In the genomic region with DNA sequence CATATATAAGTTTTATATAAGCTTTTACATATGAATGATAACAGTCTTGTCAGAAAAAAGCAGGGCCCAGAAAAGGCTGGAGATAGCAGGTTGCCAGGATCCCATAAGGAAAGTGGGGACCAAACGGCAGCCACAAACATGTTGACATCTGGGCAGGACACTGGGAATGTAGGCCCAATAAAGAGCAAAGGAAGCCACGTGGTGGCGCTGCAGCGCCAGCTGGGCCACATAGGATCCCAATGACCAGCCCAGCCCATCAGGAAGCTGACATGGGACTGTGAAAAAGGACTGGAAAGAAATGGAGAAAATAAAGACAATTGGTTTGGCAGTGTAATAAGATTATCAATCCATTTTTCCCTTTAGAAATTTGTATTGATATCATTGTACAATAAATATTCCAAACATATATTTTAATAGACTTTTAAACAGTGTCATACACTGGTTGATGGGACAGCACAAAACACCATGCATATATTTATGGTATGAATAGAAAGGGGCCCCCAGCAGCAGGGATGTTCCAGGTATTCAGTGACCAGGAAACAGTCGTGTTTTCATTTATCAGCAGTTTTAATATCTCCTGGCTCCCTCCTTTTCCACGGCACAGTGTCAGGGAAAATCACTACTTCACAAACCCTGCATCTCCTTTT, we compare ENCODE assay signal across 8 cellular contexts.
DNase-seq lines count a peak whose midpoint lies in the region; ATAC-seq and TF ChIP-seq lines count a peak whose summit lies in the region.

No MANE protein-coding gene starts in this region.

- H3K36me3 Mint-ChIP-seq in Caco-2 (ENCODE audit: insufficient read depth, unreplicated experiment), result no peaks in the 10 kb centered on the region
- H3K36me3 Mint-ChIP-seq in activated CD4-positive, alpha-beta T cell treated with anti-CD3 and anti-CD28 coated beads, Interleukin-2, amount 10 ng/mL, durations not matched to agents 7 days and 5 days (ENCODE audit: low read depth), result no peaks in the 10 kb centered on the region

- no peak overlapping the region for H2AFZ ChIP-seq in SK-N-SH (ENCODE audit: low read depth)

- peak overlapping the region in 1 of 2 experiments; percentile 67; a peak in 1 of 4 replicates for H3K27ac ChIP-seq in SK-N-SH (ENCODE audit: low read depth in 2 of 2, low read length in 1 of 2)

- CTCF ChIA-PET in Caco-2 (lab: Charles Lee), result interaction anchor here (0.6 to 0.9 kb wide), 8 partner anchors 31 to 324 kb away, joined by 3 to 20 read pairs (median 4); no protein-coding TSS in a partner anchor
- CTCF ChIA-PET in SK-N-SH (lab: Yijun Ruan, JAX), result interaction anchor here (0.6 to 6.6 kb wide), 45 partner anchors 10 to 1726 kb away, joined by 3 to 124 read pairs (median 4); no protein-coding TSS in a partner anchor
- CTCF ChIA-PET in activated CD4-positive, alpha-beta T cell treated with anti-CD3 and anti-CD28 coated beads, Interleukin-2, amount 10 ng/mL, durations not matched to agents 7 days and 5 days (lab: Charles Lee), result no interaction called here

- H3K4me2 ChIP-seq in SK-N-SH, result no peak overlapping the region

- no peak overlapping the region for H3K9ac ChIP-seq in SK-N-SH

- H3F3A ChIP-seq in SK-N-SH (replicated peaks; ENCODE audit: insufficient read depth), result no peaks in the 10 kb centered on the region

- H3K4me1 ChIP-seq in Caco-2 (no peaks in the 10 kb centered on the region), SK-N-SH (ENCODE audit: control insufficient read depth in 1 of 2, insufficient read depth in 2 of 2, low read depth in 1 of 2, low read length in 1 of 2) (peaks cover 0 to 20% of the 10 kb centered on the region in 2 experiments; a peak in 1 of 4 replicates)

- H3K36me3 ChIP-seq in Caco-2 (ENCODE audit: control insufficient read depth, insufficient read depth, low read length) (no peaks in the 10 kb centered on the region), SK-N-SH (replicated peaks in 1 of 2; ENCODE audit: control insufficient read depth in 1 of 2, insufficient read depth in 2 of 2, low read length in 1 of 2) (no peaks in the 10 kb centered on the region)

- DNase-seq in Caco-2 (peak; percentile 69 to 76), NB4 (ENCODE audit: low read depth) (peak; percentile 55), SK-N-SH (peak; percentile 69), fibroblast of the aortic adventitia (ENCODE audit: low read depth) (peak; percentile 77), omental fat pad (ENCODE audit: low spot score) (peak; percentile 31), activated gamma-delta T cell (lab: John Stamatoyannopoulos, UW) (no peak)
- DNase-seq in activated CD4-positive, alpha-beta T cell treated with anti-CD3 and anti-CD28 coated beads, Interleukin-2, amount 10 ng/mL, durations not matched to agents 7 days and 5 days, result no peak

- POLR2A ChIA-PET in Caco-2 (lab: Charles Lee) (no interaction called here), SK-N-SH (lab: Yijun Ruan, JAX) (no interaction called here)
- POLR2A ChIA-PET in activated CD4-positive, alpha-beta T cell treated with anti-CD3 and anti-CD28 coated beads, Interleukin-2, amount 10 ng/mL, durations not matched to agents 7 days and 5 days (lab: Charles Lee), result no interaction called here

- no TSS peak for BruUV-seq in Caco-2 (replicated peaks; lab: Mats Ljungman, UMichigan)

- ATAC-seq in GM21360 (IDR thresholded peaks at IDR 0.05; ENCODE audit: unreplicated experiment), result peak; percentile 71
- no peak for ATAC-seq in omental fat pad (ENCODE audit: low FRiP score)

- peaks cover 4% of the 10 kb centered on the region for H3K27me3 Mint-ChIP-seq in Caco-2 (ENCODE audit: insufficient read depth, unreplicated experiment)
- peaks cover 3% of the 10 kb centered on the region for H3K27me3 Mint-ChIP-seq in activated CD4-positive, alpha-beta T cell treated with anti-CD3 and anti-CD28 coated beads, Interleukin-2, amount 10 ng/mL, durations not matched to agents 7 days and 5 days

- peaks cover 11% of the 10 kb centered on the region for H3K4me1 Mint-ChIP-seq in Caco-2 (ENCODE audit: low read depth, unreplicated experiment)
- H3K4me1 Mint-ChIP-seq in activated CD4-positive, alpha-beta T cell treated with anti-CD3 and anti-CD28 coated beads, Interleukin-2, amount 10 ng/mL, durations not matched to agents 7 days and 5 days, result no peaks in the 10 kb centered on the region

- H3K9me2 ChIP-seq in SK-N-SH, result no peaks in the 10 kb centered on the region

- no peaks in the 10 kb centered on the region for H4K20me1 ChIP-seq in SK-N-SH (ENCODE audit: insufficient read depth)

- H3K9me3 ChIP-seq in Caco-2 (no peaks in the 10 kb centered on the region), SK-N-SH (no peaks in the 10 kb centered on the region)

- TF ChIP-seq CTCF in Caco-2 (IDR thresholded peaks at IDR 0.05; ENCODE audit: insufficient read depth in 1 of 2, low read depth in 1 of 2, low read length in 1 of 2, severe bottlenecking in 1 of 2, unreplicated experiment in 1 of 2) (peak; percentile 72 to 90), NB4 (IDR thresholded peaks at IDR 0.05; ENCODE audit: low read depth, low read length) (peak; percentile 71), SK-N-SH (IDR thresholded peaks at IDR 0.05) (peak; percentile 85), fibroblast of the aortic adventitia (IDR thresholded peaks at IDR 0.05; ENCODE audit: insufficient read depth, low read length) (peak; percentile 89), omental fat pad (IDR thresholded peaks at IDR 0.05) (no peak)

- intact Hi-C loops in Caco-2 (cut with micrococcal nuclease; ENCODE audit: unreplicated experiment), result loop anchor here (1.0 kb wide), 2 partner anchors 29 to 320 kb away; no protein-coding TSS in a partner anchor

- no peak for TF ChIP-seq POLR2A in NB4 (IDR thresholded peaks at IDR 0.05; ENCODE audit: extremely low read depth, insufficient read length)

- no peaks in the 10 kb centered on the region for H3K79me2 ChIP-seq in SK-N-SH (ENCODE audit: insufficient read depth)

- no peak for TF ChIP-seq EP300 in SK-N-SH (IDR thresholded peaks at IDR 0.05; ENCODE audit: borderline replicate concordance in 1 of 2, low read depth in 1 of 2, low read length in 1 of 2)

- H3K27me3 ChIP-seq in Caco-2 (replicated peaks; ENCODE audit: control insufficient read depth, insufficient read depth, low read length), result no peaks in the 10 kb centered on the region
- H3K27me3 ChIP-seq in SK-N-SH (ENCODE audit: insufficient read depth), result no peaks in the 10 kb centered on the region

- 24% methylated on average over 6 of the region's 6 CpGs for WGBS in SK-N-SH (ENCODE audit: low lambda C conversion rate)

- H3K4me3 Mint-ChIP-seq in Caco-2 (ENCODE audit: unreplicated experiment), result no peak overlapping the region
- H3K4me3 Mint-ChIP-seq in activated CD4-positive, alpha-beta T cell treated with anti-CD3 and anti-CD28 coated beads, Interleukin-2, amount 10 ng/mL, durations not matched to agents 7 days and 5 days, result no peak overlapping the region

- TF ChIP-seq RAD21 in SK-N-SH (IDR thresholded peaks at IDR 0.05; ENCODE audit: low read length), result peak; percentile 99

- no peaks in the 10 kb centered on the region for H3K9me3 Mint-ChIP-seq in Caco-2 (ENCODE audit: unreplicated experiment)
- H3K9me3 Mint-ChIP-seq in activated CD4-positive, alpha-beta T cell treated with anti-CD3 and anti-CD28 coated beads, Interleukin-2, amount 10 ng/mL, durations not matched to agents 7 days and 5 days, result no peaks in the 10 kb centered on the region

- no peak overlapping the region for H3K4me3 ChIP-seq in Caco-2 (ENCODE audit: low read depth, low read length)
- no peak overlapping the region for H3K4me3 ChIP-seq in NB4 (ENCODE audit: low read depth, low read length)
- H3K4me3 ChIP-seq in SK-N-SH (ENCODE audit: low read depth in 2 of 2, low read length in 1 of 2), result peak overlapping the region in 1 of 2 experiments; percentile 32; a peak in 1 of 4 replicates
- no peak overlapping the region for H3K4me3 ChIP-seq in fibroblast of the aortic adventitia (ENCODE audit: low read depth, low read length)

- H3K27ac Mint-ChIP-seq in Caco-2 (ENCODE audit: unreplicated experiment), result no peak overlapping the region
- H3K27ac Mint-ChIP-seq in activated CD4-positive, alpha-beta T cell treated with anti-CD3 and anti-CD28 coated beads, Interleukin-2, amount 10 ng/mL, durations not matched to agents 7 days and 5 days, result no peak overlapping the region

TF ChIP-seq in SK-N-SH, 30 proteins besides CTCF, POLR2A, EP300 and RAD21:
- no peak for TF ChIP-seq MEF2A (IDR thresholded peaks at IDR 0.05; ENCODE audit: borderline replicate concordance, low read depth)
- TF ChIP-seq RCOR1 (IDR thresholded peaks at IDR 0.05; ENCODE audit: low read length), result 0 out of 2 replicates have a peak, but pooled peaks have one; percentile 35
- no peak for TF ChIP-seq TCF12 (IDR thresholded peaks at IDR 0.05)
- no peak for TF ChIP-seq SIN3A (IDR thresholded peaks at IDR 0.05; ENCODE audit: borderline replicate concordance, low read depth, low read length)
- TF ChIP-seq NFIC (IDR thresholded peaks at IDR 0.05; ENCODE audit: borderline replicate concordance), result no peak
- TF ChIP-seq EZH2phosphoT487 (IDR thresholded peaks at IDR 0.05; ENCODE audit: borderline replicate concordance, low read depth), result no peak
- TF ChIP-seq PBX3 (IDR thresholded peaks at IDR 0.05), result no peak
- TF ChIP-seq CHD2 (IDR thresholded peaks at IDR 0.05; ENCODE audit: low read length, partially characterized antibody), result no peak
- peak; percentile 97 for TF ChIP-seq SMC3 (IDR thresholded peaks at IDR 0.05; ENCODE audit: low read depth, low read length)

Comparison
In these comparisons a context has a peak if more than half of its experiments do, and no peak if none do; other contexts are left out.
1. DNase-seq: peak in Caco-2 (2 of 2), NB4 (single experiment), SK-N-SH (single experiment), fibroblast of the aortic adventitia (single experiment) and omental fat pad (single experiment); none in activated gamma-delta T cell (single experiment) and activated CD4-positive, alpha-beta T cell treated with anti-CD3 and anti-CD28 coated beads, Interleukin-2, amount 10 ng/mL, durations not matched to agents 7 days and 5 days (single experiment).
2. CTCF ChIP-seq: peak in Caco-2 (2 of 2), NB4 (single experiment), SK-N-SH (single experiment) and fibroblast of the aortic adventitia (single experiment); none in omental fat pad (0 of 3).